ENCODE assay signal across 8 cellular contexts in genomic region chr11:68459886-68460740, GRCh38. TPM values are rescaled to one million over a fixed set of nuclear protein-coding genes. Genes with fewer than 3 reads are reported as not detected.
DNase-seq lines count a peak whose midpoint lies in the region; ATAC-seq and TF ChIP-seq lines count a peak whose summit lies in the region.

No MANE protein-coding gene starts in this region.

- CTCF ChIA-PET in PC-9 (lab: Charles Lee): interaction anchor here (0.6 kb wide), 2 partner anchors 54 to 165 kb away, joined by 3 read pairs; no protein-coding TSS in a partner anchor

- H3F3A ChIP-seq in PC-9 (ENCODE audit: insufficient read depth, low read depth): peaks cover 11% of the 10 kb centered on the region; the same call in 1 of the 2 replicates

- peaks cover 28% of the 10 kb centered on the region for H3K4me1 Mint-ChIP-seq in activated T-cell treated with anti-CD3 and anti-CD28 coated beads, Interleukin-2, amount 50 U/mL, for 4 hours (ENCODE audit: low read depth)

- TSS peak; percentile 99 for BruUV-seq in PC-9 (replicated peaks; lab: Mats Ljungman, UMichigan)

- peak overlapping the region; percentile 90 for H3K4me3 Mint-ChIP-seq in activated T-cell treated with anti-CD3 and anti-CD28 coated beads, Interleukin-2, amount 50 U/mL, for 4 hours

- H3K4me3 ChIP-seq in PC-9: peak overlapping the region; percentile 72
- peak overlapping the region; percentile 75 for H3K4me3 ChIP-seq in mucosa of stomach (ENCODE audit: low read length)

- H3K36me3 Mint-ChIP-seq in activated T-cell treated with anti-CD3 and anti-CD28 coated beads, Interleukin-2, amount 50 U/mL, for 4 hours (ENCODE audit: insufficient read depth): peaks cover 7% of the 10 kb centered on the region

- peak; percentile 70 for ATAC-seq in GM21737 (IDR thresholded peaks at IDR 0.05; ENCODE audit: unreplicated experiment)
- peak; percentile 89 for ATAC-seq in activated T-cell treated with anti-CD3 and anti-CD28 coated beads, Interleukin-2, amount 50 U/mL, for 4 hours
- peak; percentile 95 for ATAC-seq in esophagus mucosa

- H3K27me3 ChIP-seq in PC-9 (ENCODE audit: insufficient read depth, low read depth) (no peaks in the 10 kb centered on the region), mucosa of stomach (ENCODE audit: control insufficient read depth, insufficient read depth, low read length) (no peaks in the 10 kb centered on the region)

- peaks cover 38% of the 10 kb centered on the region for H4K20me1 ChIP-seq in PC-9 (ENCODE audit: insufficient read depth)

- peaks cover 21% of the 10 kb centered on the region for H3K4me1 ChIP-seq in PC-9 (replicated peaks; ENCODE audit: insufficient read depth)
- H3K4me1 ChIP-seq in mucosa of stomach (ENCODE audit: control insufficient read depth, insufficient read depth, low read length): peaks cover 46% of the 10 kb centered on the region

- no peak for TF ChIP-seq CTCF in PC-9 (conservative IDR thresholded peaks at IDR 0.05)

- H3K27me3 Mint-ChIP-seq in activated T-cell treated with anti-CD3 and anti-CD28 coated beads, Interleukin-2, amount 50 U/mL, for 4 hours (ENCODE audit: low read depth): no peaks in the 10 kb centered on the region

- no peaks in the 10 kb centered on the region for H3K9me3 ChIP-seq in PC-9 (ENCODE audit: insufficient read depth, low read depth)
- no peaks in the 10 kb centered on the region for H3K9me3 ChIP-seq in mucosa of stomach (ENCODE audit: control insufficient read depth, low read length)

- H3K9ac ChIP-seq in mucosa of stomach (ENCODE audit: low read length): peak overlapping the region; percentile 84

- peak overlapping the region; percentile 97 for H2AFZ ChIP-seq in PC-9

- intact Hi-C loops in PC-9 (cut with micrococcal nuclease; ENCODE audit: unreplicated experiment): loop anchor here (2.0 kb wide), 1 partner anchor 379 kb away; no protein-coding TSS in a partner anchor

- H3K36me3 ChIP-seq in PC-9 (ENCODE audit: low read depth) (peaks cover 4% of the 10 kb centered on the region; the same call in 1 of the 2 replicates), mucosa of stomach (ENCODE audit: control insufficient read depth, insufficient read depth, low read length) (no peaks in the 10 kb centered on the region)

- POLR2A ChIA-PET in PC-9 (lab: Charles Lee; ENCODE audit: unreplicated experiment): interaction anchor here (0.6 to 0.7 kb wide), 5 partner anchors 46 to 633 kb away, joined by 3 to 9 read pairs (median 5); no protein-coding TSS in a partner anchor

- peak overlapping the region; percentile 67 for H3K27ac ChIP-seq in PC-9

- H3K4me2 ChIP-seq in PC-9: peak overlapping the region; percentile 100

- H3K9me3 Mint-ChIP-seq in activated T-cell treated with anti-CD3 and anti-CD28 coated beads, Interleukin-2, amount 50 U/mL, for 4 hours: no peaks in the 10 kb centered on the region

- DNase-seq in DMS53 (lab: John Stamatoyannopoulos, UW): peak; percentile 100
- peak; percentile 100 for DNase-seq in KG1 (lab: John Stamatoyannopoulos, UW)
- DNase-seq in PC-9: peak; percentile 95 to 97
- peak; percentile 90 for DNase-seq in activated T-cell treated with anti-CD3 and anti-CD28 coated beads, Interleukin-2, amount 50 U/mL, for 4 hours
- DNase-seq in stimulated activated CD8-positive, alpha-beta memory T cell treated with anti-CD3 and anti-CD28 coated beads, Interleukin-4, amount 100 ng/mL, for 4 hours (ENCODE audit: low read depth in 2 of 2, low spot score in 1 of 2): peak; percentile 86 to 87

- no peaks in the 10 kb centered on the region for H3K9me2 ChIP-seq in PC-9 (ENCODE audit: insufficient read depth)

- peaks cover 45% of the 10 kb centered on the region for H3K79me2 ChIP-seq in PC-9 (ENCODE audit: low read depth)

RNA-seq across cellular contexts. Expression of gene PPP6R3, which starts 0.4 kb away (rescaled TPM):
- 116 and 129 TPM in 2 replicates for total RNA-seq in PC-9 (2021)
- 100 to 1,000 TPM; 126 to 129 (median 128) TPM for total RNA-seq in activated T-cell treated with anti-CD3 and anti-CD28 coated beads, Interleukin-2, amount 50 U/mL, for 4 hours
- 59.8 TPM for total RNA-seq in esophagus mucosa

Comparison
In these comparisons a context has a peak if more than half of its experiments do, and no peak if none do; other contexts are left out.
1. Peak in every context shown above with its lines: DNase-seq, ATAC-seq, H3K4me3 ChIP-seq and H3K27ac ChIP-seq.